Comparison of ENCODE assay signal across 1 cellular context in genomic region chr2:39150890-39151497, GRCh38.
A peak's percentile ranks its signal among the peaks of the same experiment; 100 is the strongest.
TF ChIP-seq lines count a peak whose summit lies in the region.

No MANE protein-coding gene starts in this region.

TF ChIP-seq in K562, 482 proteins besides CTCF, POLR2A, EP300 and RAD21 (continued from another document):
- TF ChIP-seq ZNF318 (IDR thresholded peaks at IDR 0.05; ENCODE audit: borderline replicate concordance in 1 of 2, low read depth in 1 of 2) (no peak), GATA2 (CRISPR knock-in tag; IDR thresholded peaks at IDR 0.05) (no peak), ZBTB8A (IDR thresholded peaks at IDR 0.05; ENCODE audit: partially characterized antibody) (no peak), BRF1 (IDR thresholded peaks at IDR 0.05; ENCODE audit: borderline replicate concordance, extremely low read depth, insufficient read length) (no peak), KDM1A (IDR thresholded peaks at IDR 0.05) (0 out of 4 replicates have a peak, but pooled peaks of 1 of the 2 experiments have one; percentile 36), ZNF707 (CRISPR knock-in tag; conservative IDR thresholded peaks at IDR 0.05) (no peak), OTX1 (CRISPR knock-in tag; IDR thresholded peaks at IDR 0.05) (no peak), ZNF699 (CRISPR knock-in tag; IDR thresholded peaks at IDR 0.05; ENCODE audit: insufficient replicate concordance) (no peak), BCOR (IDR thresholded peaks at IDR 0.05) (peak; percentile 46; the same call in 1 of the 2 replicates), DPF2 (IDR thresholded peaks at IDR 0.05) (no peak), SMAD3 (CRISPR knock-in tag; conservative IDR thresholded peaks at IDR 0.05) (no peak)
- TF ChIP-seq, protein P1, sequence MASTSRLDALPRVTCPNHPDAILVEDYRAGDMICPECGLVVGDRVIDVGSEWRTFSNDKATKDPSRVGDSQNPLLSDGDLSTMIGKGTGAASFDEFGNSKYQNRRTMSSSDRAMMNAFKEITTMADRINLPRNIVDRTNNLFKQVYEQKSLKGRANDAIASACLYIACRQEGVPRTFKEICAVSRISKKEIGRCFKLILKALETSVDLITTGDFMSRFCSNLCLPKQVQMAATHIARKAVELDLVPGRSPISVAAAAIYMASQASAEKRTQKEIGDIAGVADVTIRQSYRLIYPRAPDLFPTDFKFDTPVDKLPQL (IDR thresholded peaks at IDR 0.05; ENCODE audit: extremely low read depth, insufficient read length): no peak
- TF ChIP-seq, protein P2, sequence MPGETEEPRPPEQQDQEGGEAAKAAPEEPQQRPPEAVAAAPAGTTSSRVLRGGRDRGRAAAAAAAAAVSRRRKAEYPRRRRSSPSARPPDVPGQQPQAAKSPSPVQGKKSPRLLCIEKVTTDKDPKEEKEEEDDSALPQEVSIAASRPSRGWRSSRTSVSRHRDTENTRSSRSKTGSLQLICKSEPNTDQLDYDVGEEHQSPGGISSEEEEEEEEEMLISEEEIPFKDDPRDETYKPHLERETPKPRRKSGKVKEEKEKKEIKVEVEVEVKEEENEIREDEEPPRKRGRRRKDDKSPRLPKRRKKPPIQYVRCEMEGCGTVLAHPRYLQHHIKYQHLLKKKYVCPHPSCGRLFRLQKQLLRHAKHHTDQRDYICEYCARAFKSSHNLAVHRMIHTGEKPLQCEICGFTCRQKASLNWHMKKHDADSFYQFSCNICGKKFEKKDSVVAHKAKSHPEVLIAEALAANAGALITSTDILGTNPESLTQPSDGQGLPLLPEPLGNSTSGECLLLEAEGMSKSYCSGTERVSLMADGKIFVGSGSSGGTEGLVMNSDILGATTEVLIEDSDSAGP (CRISPR knock-in tag; IDR thresholded peaks at IDR 0.05): no peak
